8 cellular contexts compared by ENCODE assay signal in the genomic region with DNA sequence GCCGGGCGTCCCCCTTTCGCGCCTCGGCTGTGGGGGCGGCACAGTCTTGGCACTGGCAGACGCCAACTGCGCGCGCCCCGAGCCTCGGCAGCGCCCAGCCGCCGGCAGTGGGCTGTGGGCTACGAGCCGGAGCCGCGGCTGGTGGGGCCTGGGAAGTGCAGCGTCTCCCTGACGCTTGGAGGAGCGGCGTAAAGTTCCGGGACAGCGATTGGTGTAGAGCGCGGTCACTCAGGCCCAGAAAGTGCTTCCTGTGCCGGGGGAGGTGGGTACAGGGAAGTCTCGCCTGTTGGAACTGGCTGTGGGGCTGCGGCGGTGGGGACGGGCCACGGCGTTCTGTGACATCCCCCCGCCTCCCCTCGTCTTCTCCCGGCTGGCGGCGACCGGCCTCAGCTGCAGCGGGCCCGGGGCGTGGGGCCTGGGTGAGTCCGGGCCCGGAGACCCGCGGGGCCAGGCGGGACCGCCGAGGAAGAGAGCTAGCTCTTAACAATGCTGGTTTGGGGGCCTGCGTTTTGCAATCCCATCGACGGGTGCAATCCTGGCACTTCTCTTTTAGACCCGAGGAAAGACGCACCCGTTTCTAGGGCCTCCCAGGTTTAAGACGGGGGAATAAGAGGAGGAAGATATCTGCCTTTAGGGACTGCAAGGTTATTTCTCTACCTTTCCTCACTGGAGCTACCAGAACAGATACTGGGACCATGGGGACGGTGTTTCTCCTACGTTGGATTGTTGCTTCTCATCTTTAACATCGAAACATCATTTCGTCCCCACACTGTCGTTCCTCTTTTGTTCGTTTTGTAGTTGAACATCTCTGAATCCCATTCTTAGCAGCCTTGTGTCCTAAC. TPM values are rescaled to one million over a fixed set of nuclear protein-coding genes. Genes with fewer than 3 reads are reported as not detected.
A peak's percentile ranks its signal among the peaks of the same experiment; 100 is the strongest.
DNase-seq lines count a peak whose midpoint lies in the region; ATAC-seq and TF ChIP-seq lines count a peak whose summit lies in the region.

A gene (minus strand): TSS at position 157 of the 842 bp plus-strand sequence. CDS start 233 bp downstream, outside the sequence.
A gene (plus strand): TSS at position 265 of the 842 bp plus-strand sequence. CDS start 4,575 bp downstream, outside the sequence.

- no peaks in the 10 kb centered on the region for H3K9me2 ChIP-seq in OCI-LY1 (ENCODE audit: low read depth, low read length)

- H3F3A ChIP-seq in OCI-LY1 (ENCODE audit: insufficient read depth, low read length) = no peaks in the 10 kb centered on the region

- H3K36me3 ChIP-seq in HUES64 (ENCODE audit: insufficient read depth, low read length) (peaks cover 11% of the 10 kb centered on the region), OCI-LY1 (ENCODE audit: insufficient read depth, low read length) (peaks cover 21% of the 10 kb centered on the region; the same call in 1 of the 2 replicates)

- H3K4me3 ChIP-seq in HUES64 (ENCODE audit: low read length) = peak within 1 kb of the TSS; percentile 90
- H3K4me3 ChIP-seq in OCI-LY1 (ENCODE audit: low read depth, low read length, poor library complexity, severe bottlenecking) = peak within 1 kb of the TSS; percentile 81

- no peaks in the 10 kb centered on the region for H3K27me3 ChIP-seq in HUES64 (ENCODE audit: insufficient read depth, low read length)
- H3K27me3 ChIP-seq in OCI-LY1 (ENCODE audit: insufficient read depth, low read length) = no peaks in the 10 kb centered on the region

- no peaks in the 10 kb centered on the region for H3K9me3 Mint-ChIP-seq in endothelial cell (ENCODE audit: unreplicated experiment)

- H2AFZ ChIP-seq in OCI-LY1 (ENCODE audit: low read length) = no peak within 1 kb of the TSS

- H3K4me2 ChIP-seq in OCI-LY1 (ENCODE audit: low read length) = peak within 1 kb of the TSS; percentile 94

- peak; percentile 98 for ATAC-seq in GM21447 (IDR thresholded peaks at IDR 0.05; ENCODE audit: unreplicated experiment)

- H3K79me2 ChIP-seq in OCI-LY1 (ENCODE audit: insufficient read depth, low read length) = peaks cover 32% of the 10 kb centered on the region

- H3K27ac Mint-ChIP-seq in endothelial cell (ENCODE audit: unreplicated experiment) = peak within 1 kb of the TSS; percentile 72

- H3K27me3 Mint-ChIP-seq in endothelial cell (ENCODE audit: unreplicated experiment) = peaks cover 2% of the 10 kb centered on the region

- TF ChIP-seq CTCF in OCI-LY1 (IDR thresholded peaks at IDR 0.05; ENCODE audit: low read length) = no peak
- TF ChIP-seq CTCF in endothelial cell (IDR thresholded peaks at IDR 0.05; ENCODE audit: unreplicated experiment) = peak; percentile 27

- H3K9me3 ChIP-seq in HUES64 (ENCODE audit: insufficient read depth, low read depth, low read length) = no peaks in the 10 kb centered on the region
- no peaks in the 10 kb centered on the region for H3K9me3 ChIP-seq in OCI-LY1 (ENCODE audit: low read length)

- H3K4me1 ChIP-seq in HUES64 (ENCODE audit: insufficient read depth, low read length) (peaks cover 13% of the 10 kb centered on the region; the same call in 1 of the 2 replicates), OCI-LY1 (ENCODE audit: insufficient read depth, low read length, severe bottlenecking) (peaks cover 25% of the 10 kb centered on the region)

- H3K4me3 Mint-ChIP-seq in endothelial cell (ENCODE audit: unreplicated experiment) = peak within 1 kb of the TSS; percentile 94

- H4K20me1 ChIP-seq in OCI-LY1 (ENCODE audit: insufficient read depth, low read length) = no peaks in the 10 kb centered on the region

- H3K36me3 Mint-ChIP-seq in endothelial cell (ENCODE audit: low read depth, unreplicated experiment) = peaks cover 3% of the 10 kb centered on the region

- DNase-seq in DMS 273 (lab: John Stamatoyannopoulos, UW; ENCODE audit: unreplicated experiment) = peak; percentile 97
- peak; percentile 93 for DNase-seq in activated CD8-positive, alpha-beta memory T cell treated with anti-CD3 and anti-CD28 coated beads, Interleukin-2, amount 50 U/mL, for 48 hours
- peak; percentile 95 for DNase-seq in endothelial cell (ENCODE audit: low spot score)
- DNase-seq in midbrain (lab: John Stamatoyannopoulos, UW) = peak; percentile 99
- peak; percentile 89 to 91 for DNase-seq in stimulated activated CD8-positive, alpha-beta memory T cell treated with anti-CD3 and anti-CD28 coated beads, Interleukin-2, amount 100 ng/mL, for 1 hour (ENCODE audit: low read depth in 2 of 2)

- H3K4me1 Mint-ChIP-seq in endothelial cell (ENCODE audit: unreplicated experiment) = peaks cover 15% of the 10 kb centered on the region

- under 1% methylated on average over 57 of the region's 63 CpGs for WGBS in HUES64

- H3K9ac ChIP-seq in HUES64 (ENCODE audit: low read depth, low read length) (peak within 1 kb of the TSS; percentile 84), OCI-LY1 (ENCODE audit: low read length) (peak within 1 kb of the TSS; percentile 80)

- H3K27ac ChIP-seq in HUES64 (ENCODE audit: low read depth, low read length) = peak within 1 kb of the TSS; percentile 17
- peak within 1 kb of the TSS; percentile 60 for H3K27ac ChIP-seq in OCI-LY1 (ENCODE audit: low read depth, low read length, poor library complexity, severe bottlenecking)

RNA-seq across cellular contexts. Expression of the first gene that starts in this region (rescaled TPM):
- polyA plus RNA-seq in HUES64 (2013, experiment 1 of 2) = 16.5 TPM
- polyA plus RNA-seq in HUES64 (2013, experiment 2 of 2) = 20.3 TPM
- 13.1 TPM for total RNA-seq in endothelial cell (ENCODE audit: unreplicated experiment)

RNA-seq across cellular contexts. Expression of the second gene that starts in this region (rescaled TPM):
- polyA plus RNA-seq in HUES64 (2013, experiment 1 of 2) = 14.0 TPM
- polyA plus RNA-seq in HUES64 (2013, experiment 2 of 2) = 17.9 TPM
- 33.5 TPM for total RNA-seq in endothelial cell (ENCODE audit: unreplicated experiment)

Comparison
In these comparisons a context has a peak if more than half of its experiments do, and no peak if none do; other contexts are left out.
1. Peak in every context shown above with its lines: DNase-seq, ATAC-seq, H3K4me3 ChIP-seq and H3K27ac ChIP-seq.